ENCODE assay signal across 8 cellular contexts in the genomic region with DNA sequence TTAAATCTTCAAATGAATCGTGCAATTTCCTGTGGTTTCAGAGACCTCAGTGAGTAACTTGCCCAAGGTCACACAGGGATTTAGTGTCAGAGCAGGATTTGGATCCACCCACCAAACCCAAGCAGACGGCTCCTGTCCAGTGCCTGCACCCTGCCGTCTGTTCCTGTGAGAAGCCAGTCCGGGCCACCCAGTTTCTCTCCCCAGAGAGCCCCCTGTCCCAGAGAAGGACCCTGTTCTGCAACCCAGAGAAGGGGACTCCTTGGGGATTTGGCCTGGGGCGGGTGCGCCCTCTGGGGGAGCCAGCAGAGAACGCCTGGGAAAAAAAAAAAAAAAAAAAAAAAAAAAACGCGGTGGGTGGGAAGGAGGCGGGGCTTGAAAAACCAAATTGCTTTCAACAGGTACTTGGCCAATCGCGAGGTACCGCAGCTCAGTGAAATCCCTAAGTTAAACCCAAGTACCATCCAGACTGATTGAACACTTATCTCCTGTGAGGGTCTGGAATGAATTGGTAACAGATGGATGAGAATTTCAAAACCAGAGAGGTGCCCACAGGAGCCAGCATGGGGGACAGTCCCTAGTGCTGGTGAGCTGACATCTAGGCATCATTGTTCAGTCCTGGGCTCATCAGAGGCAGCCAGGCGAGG. TPM values are rescaled to one million over a fixed set of nuclear protein-coding genes. Genes with fewer than 3 reads are reported as not detected.
DNase-seq lines count a peak whose midpoint lies in the region; ATAC-seq and TF ChIP-seq lines count a peak whose summit lies in the region.

No MANE protein-coding gene starts in this region.

- no peaks in the 10 kb centered on the region for H3K36me3 ChIP-seq in thoracic aorta

- H3K27me3 ChIP-seq in thoracic aorta (replicated peaks; ENCODE audit: insufficient read depth): no peaks in the 10 kb centered on the region

- H3K36me3 Mint-ChIP-seq in natural killer cell: peaks cover 14% of the 10 kb centered on the region

- peaks cover 0 to 5% of the 10 kb centered on the region in 2 donors for H3K4me1 Mint-ChIP-seq in natural killer cell

- no peak overlapping the region for H3K4me3 Mint-ChIP-seq in natural killer cell

- H3K9me3 ChIP-seq in thoracic aorta: no peaks in the 10 kb centered on the region

- peaks cover 2 to 3% of the 10 kb centered on the region in 2 donors for H3K9me3 Mint-ChIP-seq in natural killer cell

- peak; percentile 82 for TF ChIP-seq CTCF in epithelial cell of proximal tubule (conservative IDR thresholded peaks at IDR 0.05; ENCODE audit: low read depth, low read length)
- TF ChIP-seq CTCF in natural killer cell (IDR thresholded peaks at IDR 0.05): no peak
- peak; percentile 45 for TF ChIP-seq CTCF in thoracic aorta (IDR thresholded peaks at IDR 0.05)

- H3K27ac Mint-ChIP-seq in natural killer cell: no peak overlapping the region

- DNase-seq in activated CD4-positive, CD25-positive, alpha-beta regulatory T cell (lab: John Stamatoyannopoulos, UW): no peak
- peak; percentile 61 for DNase-seq in NCI-H1694 (lab: John Stamatoyannopoulos, UW)
- DNase-seq in activated CD4-positive, alpha-beta T cell treated with anti-CD3 and anti-CD28 coated beads, Interleukin-2, amount 50 U/mL, for 4 hours: peak; percentile 15 to 16
- no peak for DNase-seq in epithelial cell of proximal tubule (ENCODE audit: low read depth)
- no peak for DNase-seq in natural killer cell
- no peak for DNase-seq in thoracic aorta (ENCODE audit: low spot score)

- H3K27ac ChIP-seq in thoracic aorta: no peak overlapping the region

- peaks cover 0 to 9% of the 10 kb centered on the region in 2 donors for H3K4me1 ChIP-seq in thoracic aorta (ENCODE audit: control insufficient read depth in 1 of 2, low read depth in 2 of 2)

- peak; percentile 48 to 55 for ATAC-seq in activated CD4-positive, CD25-positive, alpha-beta regulatory T cell treated with anti-CD3 and anti-CD28 coated beads, Interleukin-2, amount 50 U/mL, for 24 hours
- ATAC-seq in natural killer cell (peak in 2 of 3 donors; percentile 47 to 49), thoracic aorta (ENCODE audit: insufficient number of reproducible peaks, low FRiP score, low read depth) (peak; percentile 18), HG02571 (IDR thresholded peaks at IDR 0.05; ENCODE audit: unreplicated experiment) (no peak)

- peak overlapping the region; percentile 36 for H3K4me3 ChIP-seq in epithelial cell of proximal tubule (ENCODE audit: low read depth, low read length)
- H3K4me3 ChIP-seq in thoracic aorta: peak overlapping the region; percentile 40

- H3K27me3 Mint-ChIP-seq in natural killer cell (ENCODE audit: low read depth in 2 of 2): peaks cover 9 to 20% of the 10 kb centered on the region in 2 donors

- intact Hi-C loops in natural killer cell (cut with micrococcal nuclease): no loop called here

RNA-seq across cellular contexts. Expression of a gene that starts 30.9 kb away (rescaled TPM):
- total RNA-seq in epithelial cell of proximal tubule: 0.35 and 2.2 TPM in 2 replicates
- under 1 TPM in 1 of 3 donors, not detected in 2; 0.10 TPM for total RNA-seq in natural killer cell
- 10 to 100 TPM; 20.9 to 22.7 TPM for total RNA-seq in thoracic aorta

Comparison
In these comparisons a context has a peak if more than half of its experiments do, and no peak if none do; other contexts are left out.
1. DNase-seq: peak in NCI-H1694 (single experiment) and activated CD4-positive, alpha-beta T cell treated with anti-CD3 and anti-CD28 coated beads, Interleukin-2, amount 50 U/mL, for 4 hours (2 of 2); none in activated CD4-positive, CD25-positive, alpha-beta regulatory T cell (0 of 4), epithelial cell of proximal tubule (single experiment), natural killer cell (single experiment) and thoracic aorta (single experiment).